7 cellular contexts compared by ENCODE assay signal in the genomic region with DNA sequence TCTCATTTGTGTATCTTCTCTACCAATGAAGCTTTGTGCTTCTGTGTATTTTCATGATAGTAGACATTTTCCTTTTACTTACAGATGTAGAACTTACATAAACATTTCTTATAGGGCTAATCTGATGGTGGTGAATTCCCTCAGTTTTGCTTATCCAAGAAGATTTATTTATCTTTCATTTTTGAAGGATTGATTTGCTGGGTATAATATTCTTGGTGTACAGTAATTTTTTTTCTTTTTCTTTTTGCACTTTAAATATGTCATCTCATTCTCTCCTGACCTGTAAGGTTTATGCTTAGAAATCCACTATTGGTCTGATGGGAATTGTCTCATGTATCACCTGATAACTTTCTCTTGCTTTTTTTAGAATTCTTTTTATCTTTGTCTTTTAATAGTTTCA.
"Had no signal": no experiment of that assay in that cellular context is flagged by ENCODE, and none has a peak within 500 bp of the region (broad histone marks: within the 10 kb centered on the region; RNA-seq: fewer than 3 reads in every experiment).

No MANE protein-coding gene starts in this region.

- DNase-seq: GDM1, GF-D8 had no signal

- FAIRE-seq: GM12878, GM12891, GM12892, GM18507, GM19239 had no signal

- H3K4me3 ChIP-seq: GM12878 had no signal
